Comparison of ENCODE assay signal across 8 cellular contexts in genomic region chrY:12905520-12905887, GRCh38. TPM values are rescaled to one million over a fixed set of nuclear protein-coding genes. Genes with fewer than 3 reads are reported as not detected.
A peak's percentile ranks its signal among the peaks of the same experiment; 100 is the strongest.
DNase-seq lines count a peak whose midpoint lies in the region; ATAC-seq, FAIRE-seq and TF ChIP-seq lines count a peak whose summit lies in the region.

No MANE protein-coding gene starts in this region.

- H3K27ac ChIP-seq in gastroesophageal sphincter: peak overlapping the region in 2 of 4 donors; percentile 93 to 98

- no peaks in the 10 kb centered on the region for H3K27me3 ChIP-seq in gastroesophageal sphincter

- no peaks in the 10 kb centered on the region for H3K9me3 ChIP-seq in gastroesophageal sphincter

- DNase-seq in GM12891 (ENCODE audit: insufficient read length, low spot score) (peak; percentile 5), HT1080 (ENCODE audit: low read depth) (peak; percentile 65), 8988T (no peak)
- peak; percentile 75 for DNase-seq in activated CD4-positive, alpha-beta T cell treated with anti-CD3 and anti-CD28 coated beads, Interleukin-2, amount 10 ng/mL, durations not matched to agents 7 days and 5 days
- DNase-seq in stimulated activated CD4-positive, alpha-beta T cell treated with anti-CD3 and anti-CD28 coated beads, Interleukin-4, amount 100 ng/mL, for 1 hour: peak; percentile 58
- no peak for DNase-seq in effector CD4-positive, alpha-beta T cell

- H3K36me3 ChIP-seq in gastroesophageal sphincter: peaks cover 0 to under 1% of the 10 kb centered on the region in 2 donors

- peaks cover 0 to 37% (median 0%) of the 10 kb centered on the region in 3 donors for H3K4me1 ChIP-seq in gastroesophageal sphincter

- H3K27ac Mint-ChIP-seq in activated CD4-positive, alpha-beta T cell treated with anti-CD3 and anti-CD28 coated beads, Interleukin-2, amount 10 ng/mL, durations not matched to agents 7 days and 5 days: peak overlapping the region; percentile 99

- no peak for TF ChIP-seq CTCF in gastroesophageal sphincter (IDR thresholded peaks at IDR 0.05)

- H3K4me3 ChIP-seq in gastroesophageal sphincter: peak overlapping the region; percentile 62 to 96

- H3K36me3 Mint-ChIP-seq in activated CD4-positive, alpha-beta T cell treated with anti-CD3 and anti-CD28 coated beads, Interleukin-2, amount 10 ng/mL, durations not matched to agents 7 days and 5 days (ENCODE audit: low read depth): peaks cover 21% of the 10 kb centered on the region

- TF ChIP-seq POLR2A in GM12891 (IDR thresholded peaks at IDR 0.05; ENCODE audit: low read depth, low read length) (peak; percentile 69; the same call in 1 of the 2 replicates), gastroesophageal sphincter (IDR thresholded peaks at IDR 0.05) (no peak)

- H3K4me1 Mint-ChIP-seq in activated CD4-positive, alpha-beta T cell treated with anti-CD3 and anti-CD28 coated beads, Interleukin-2, amount 10 ng/mL, durations not matched to agents 7 days and 5 days: peaks cover 26% of the 10 kb centered on the region

- CTCF ChIA-PET in activated CD4-positive, alpha-beta T cell treated with anti-CD3 and anti-CD28 coated beads, Interleukin-2, amount 10 ng/mL, durations not matched to agents 7 days and 5 days (lab: Charles Lee): no interaction called here

- FAIRE-seq in GM12891 (lab: Jason Lieb, UNC): no peak

- POLR2A ChIA-PET in activated CD4-positive, alpha-beta T cell treated with anti-CD3 and anti-CD28 coated beads, Interleukin-2, amount 10 ng/mL, durations not matched to agents 7 days and 5 days (lab: Charles Lee): no interaction called here

- TF ChIP-seq EP300 in gastroesophageal sphincter (IDR thresholded peaks at IDR 0.05): no peak

- H3K27me3 Mint-ChIP-seq in activated CD4-positive, alpha-beta T cell treated with anti-CD3 and anti-CD28 coated beads, Interleukin-2, amount 10 ng/mL, durations not matched to agents 7 days and 5 days: no peaks in the 10 kb centered on the region

- no CpG with 5 or more reads among the region's 19 CpGs for WGBS in gastroesophageal sphincter (ENCODE audit: low coverage in 1 of 2), 2 donors

- ATAC-seq in gastroesophageal sphincter: no peak
- no peak for ATAC-seq in GM19463 (IDR thresholded peaks at IDR 0.05; ENCODE audit: unreplicated experiment)

- H3K9me3 Mint-ChIP-seq in activated CD4-positive, alpha-beta T cell treated with anti-CD3 and anti-CD28 coated beads, Interleukin-2, amount 10 ng/mL, durations not matched to agents 7 days and 5 days: no peaks in the 10 kb centered on the region

- peak overlapping the region; percentile 99 for H3K4me3 Mint-ChIP-seq in activated CD4-positive, alpha-beta T cell treated with anti-CD3 and anti-CD28 coated beads, Interleukin-2, amount 10 ng/mL, durations not matched to agents 7 days and 5 days

TF ChIP-seq in GM12891, 5 proteins besides CTCF, POLR2A, EP300 and RAD21:
- TF ChIP-seq SPI1 (IDR thresholded peaks at IDR 0.05; ENCODE audit: low read depth, low read length): no peak
- peak; percentile 59 for TF ChIP-seq TAF1 (IDR thresholded peaks at IDR 0.05; ENCODE audit: low read depth, low read length)
- peak; percentile 59; the same call in 1 of the 2 replicates for TF ChIP-seq POU2F2 (IDR thresholded peaks at IDR 0.05; ENCODE audit: low read depth, low read length)

RNA-seq across cellular contexts. Expression of gene DDX3Y, which starts 0.8 kb away (rescaled TPM):
- 105 TPM for polyA plus RNA-seq in GM12891 (2012; ENCODE audit: low read depth, missing spikeins)
- total RNA-seq in HT1080 (2014; rRNA removed; shearing (Covaris generic)): 35.1 and 43.3 TPM in 2 replicates
- 37.0 and 50.4 TPM in 2 replicates for polyA plus RNA-seq in HT1080 (2015; cell fraction: cytosol; rRNA removed)
- polyA plus RNA-seq in HT1080 (2015; cell fraction: nucleus; rRNA removed): 368 and 370 TPM in 2 replicates
- total RNA-seq in activated CD4-positive, alpha-beta T cell treated with anti-CD3 and anti-CD28 coated beads, Interleukin-2, amount 10 ng/mL, durations not matched to agents 7 days and 5 days: 10 to 100 TPM; 66.8 to 68.1 TPM
- total RNA-seq in gastroesophageal sphincter: 100 to 1,000 TPM in 2 of 4 donors, under 1 TPM in 2; 0.32 to 127 (median 60.2) TPM

Comparison
In these comparisons a context has a peak if more than half of its experiments do, and no peak if none do; other contexts are left out.
1. DNase-seq: peak in GM12891 (single experiment), HT1080 (single experiment), activated CD4-positive, alpha-beta T cell treated with anti-CD3 and anti-CD28 coated beads, Interleukin-2, amount 10 ng/mL, durations not matched to agents 7 days and 5 days (single experiment) and stimulated activated CD4-positive, alpha-beta T cell treated with anti-CD3 and anti-CD28 coated beads, Interleukin-4, amount 100 ng/mL, for 1 hour (single experiment); none in 8988T (single experiment) and effector CD4-positive, alpha-beta T cell (single experiment).